ENCODE assay signal across 8 cellular contexts in genomic region chr11:86289508-86290280, GRCh38. TPM values are rescaled to one million over a fixed set of nuclear protein-coding genes. Genes with fewer than 3 reads are reported as not detected.
DNase-seq lines count a peak whose midpoint lies in the region; ATAC-seq and TF ChIP-seq lines count a peak whose summit lies in the region.
"Not testable (repeated sequence)": the region's sequence is repeated elsewhere in the genome, so short reads cannot be mapped to it uniquely, and the experiment has no call there.

No MANE protein-coding gene starts in this region.

- H3K4me1 Mint-ChIP-seq in T-helper 17 cell, result peaks cover 29% of the 10 kb centered on the region
- peaks cover 62% of the 10 kb centered on the region for H3K4me1 Mint-ChIP-seq in activated naive CD8-positive, alpha-beta T cell treated with anti-CD3 and anti-CD28 coated beads for 36 hours
- H3K4me1 Mint-ChIP-seq in central memory CD8-positive, alpha-beta T cell, result peaks cover 22% of the 10 kb centered on the region
- peaks cover 73% of the 10 kb centered on the region for H3K4me1 Mint-ChIP-seq in stimulated activated effector memory CD8-positive, alpha-beta T cell treated with anti-CD3 and anti-CD28 coated beads, Interleukin-12 subunit alpha, Interleukin-12 subunit beta, amount 100 ng/mL, for 72 hours

- H3K4me3 ChIP-seq in A673 (ENCODE audit: low read depth, low read length, poor library complexity, severe bottlenecking); Karpas-422 (ENCODE audit: low read length): not testable (repeated sequence)

- not testable (repeated sequence) for H3K36me3 Mint-ChIP-seq in T-helper 17 cell (ENCODE audit: low read depth); central memory CD8-positive, alpha-beta T cell (ENCODE audit: insufficient read depth)
- peaks cover 33% of the 10 kb centered on the region for H3K36me3 Mint-ChIP-seq in activated naive CD8-positive, alpha-beta T cell treated with anti-CD3 and anti-CD28 coated beads for 36 hours
- peaks cover 47% of the 10 kb centered on the region for H3K36me3 Mint-ChIP-seq in stimulated activated effector memory CD8-positive, alpha-beta T cell treated with anti-CD3 and anti-CD28 coated beads, Interleukin-12 subunit alpha, Interleukin-12 subunit beta, amount 100 ng/mL, for 72 hours

- not testable (repeated sequence) for TF ChIP-seq CTCF in A673 (conservative IDR thresholded peaks at IDR 0.05; ENCODE audit: low read depth, low read length)

- H3K9me3 ChIP-seq in A673 (ENCODE audit: low read depth, low read length, poor library complexity, severe bottlenecking); Karpas-422 (ENCODE audit: low read length); T-helper 17 cell (ENCODE audit: control insufficient read depth, low read length, poor library complexity, severe bottlenecking): not testable (repeated sequence)

- not testable (repeated sequence) for H3K9ac ChIP-seq in Karpas-422 (ENCODE audit: low read length)

- H3K36me3 ChIP-seq in A673 (ENCODE audit: insufficient read depth, low read length, poor library complexity, severe bottlenecking); Karpas-422 (ENCODE audit: insufficient read depth, low read length): not testable (repeated sequence)

- peak overlapping the region; percentile 91 for H3K27ac Mint-ChIP-seq in T-helper 17 cell
- peak overlapping the region; percentile 67 for H3K27ac Mint-ChIP-seq in activated naive CD8-positive, alpha-beta T cell treated with anti-CD3 and anti-CD28 coated beads for 36 hours
- peak overlapping the region; percentile 38 for H3K27ac Mint-ChIP-seq in central memory CD8-positive, alpha-beta T cell (ENCODE audit: low read depth)
- H3K27ac Mint-ChIP-seq in stimulated activated effector memory CD8-positive, alpha-beta T cell treated with anti-CD3 and anti-CD28 coated beads, Interleukin-12 subunit alpha, Interleukin-12 subunit beta, amount 100 ng/mL, for 72 hours, result peak overlapping the region; percentile 89

- H3K27me3 Mint-ChIP-seq in T-helper 17 cell; activated naive CD8-positive, alpha-beta T cell treated with anti-CD3 and anti-CD28 coated beads for 36 hours; central memory CD8-positive, alpha-beta T cell: not testable (repeated sequence)

- peak; percentile 33 for DNase-seq in A673 (ENCODE audit: low spot score)
- peak; percentile 72 for DNase-seq in Karpas-422
- DNase-seq in T-helper 17 cell; activated naive CD8-positive, alpha-beta T cell treated with anti-CD3 and anti-CD28 coated beads for 36 hours; central memory CD8-positive, alpha-beta T cell (ENCODE audit: low spot score in 2 of 2); stimulated activated effector memory CD8-positive, alpha-beta T cell treated with anti-CD3 and anti-CD28 coated beads, Interleukin-12 subunit alpha, Interleukin-12 subunit beta, amount 100 ng/mL, for 72 hours (ENCODE audit: low spot score in 2 of 2): not testable (repeated sequence)
- DNase-seq in activated T-cell treated with anti-CD3 and anti-CD28 coated beads, Interleukin-2, amount 50 U/mL, for 48 hours, result peak; percentile 47
- peak; percentile 20 for DNase-seq in fibroblast of peridontal ligament (ENCODE audit: extremely low read depth)

- not testable (repeated sequence) for BruUV-seq in A673 (replicated peaks; lab: Mats Ljungman, UMichigan)

- not testable (repeated sequence) for H3K27me3 ChIP-seq in A673 (replicated peaks; ENCODE audit: insufficient read depth, low read depth, low read length, poor library complexity); Karpas-422 (ENCODE audit: low read length)

- not testable (repeated sequence) for H3K27ac ChIP-seq in A673 (ENCODE audit: low read depth, low read length, poor library complexity, severe bottlenecking); Karpas-422 (ENCODE audit: low read length)

- H3K4me1 ChIP-seq in A673 (ENCODE audit: insufficient read depth, low read length, poor library complexity, severe bottlenecking), result not testable (repeated sequence)
- H3K4me1 ChIP-seq in Karpas-422 (ENCODE audit: low read length), result peaks cover 32% of the 10 kb centered on the region

- POLR2A ChIA-PET in A673 (lab: Charles Lee; ENCODE audit: low non-redundant PET), result not testable (repeated sequence)

- not testable (repeated sequence) for H2AFZ ChIP-seq in Karpas-422 (ENCODE audit: low read length)

- peak overlapping the region; percentile 46 for H3K4me3 Mint-ChIP-seq in T-helper 17 cell
- H3K4me3 Mint-ChIP-seq in activated naive CD8-positive, alpha-beta T cell treated with anti-CD3 and anti-CD28 coated beads for 36 hours; central memory CD8-positive, alpha-beta T cell: not testable (repeated sequence)
- H3K4me3 Mint-ChIP-seq in stimulated activated effector memory CD8-positive, alpha-beta T cell treated with anti-CD3 and anti-CD28 coated beads, Interleukin-12 subunit alpha, Interleukin-12 subunit beta, amount 100 ng/mL, for 72 hours, result peak overlapping the region; percentile 52

- not testable (repeated sequence) for H3K9me2 ChIP-seq in Karpas-422 (replicated peaks; ENCODE audit: insufficient read depth, low read length)

- CTCF ChIA-PET in A673 (lab: Charles Lee), result interaction anchor here (0.6 kb wide), 2 partner anchors 435 to 674 kb away, joined by 4 to 5 read pairs; no protein-coding TSS in a partner anchor

- not testable (repeated sequence) for H3K79me2 ChIP-seq in Karpas-422 (ENCODE audit: low read length)

- ATAC-seq in T-helper 17 cell; central memory CD8-positive, alpha-beta T cell (replicated peaks; ENCODE audit: extremely low read depth, poor library complexity, severe bottlenecking); stimulated activated effector memory CD8-positive, alpha-beta T cell treated with anti-CD3 and anti-CD28 coated beads, Interleukin-12 subunit alpha, Interleukin-12 subunit beta, amount 100 ng/mL, for 72 hours: not testable (repeated sequence)

- intact Hi-C loops in A673 (cut with micrococcal nuclease; ENCODE audit: unreplicated experiment), result loop anchor here (5.0 kb wide), 1 partner anchor 692 kb away; no protein-coding TSS in a partner anchor

- not testable (repeated sequence) for H3K9me3 Mint-ChIP-seq in activated naive CD8-positive, alpha-beta T cell treated with anti-CD3 and anti-CD28 coated beads for 36 hours; central memory CD8-positive, alpha-beta T cell; stimulated activated effector memory CD8-positive, alpha-beta T cell treated with anti-CD3 and anti-CD28 coated beads, Interleukin-12 subunit alpha, Interleukin-12 subunit beta, amount 100 ng/mL, for 72 hours

- H4K20me1 ChIP-seq in Karpas-422 (ENCODE audit: insufficient read depth, low read depth, low read length), result not testable (repeated sequence)

- not testable (repeated sequence) for H3K4me2 ChIP-seq in Karpas-422 (ENCODE audit: low read depth, low read length, poor library complexity, severe bottlenecking)

RNA-seq across cellular contexts. Expression of gene HIKESHI, which starts 12.3 kb away (rescaled TPM):
- total RNA-seq in A673 (2021) (55.1 and 58.7 TPM in 2 replicates), T-helper 17 cell (10 to 100 TPM; 17.7 to 23.9 TPM)
- total RNA-seq in Karpas-422 (2014; rRNA removed; shearing (Covaris generic); ENCODE audit: low replicate concordance), result 73.4 and 172 TPM in 2 replicates
- 10 to 100 TPM; 52.9 to 57.0 TPM for total RNA-seq in activated naive CD8-positive, alpha-beta T cell treated with anti-CD3 and anti-CD28 coated beads for 36 hours

RNA-seq across cellular contexts. Expression of gene EED, which starts 45.1 kb away (rescaled TPM):
- 37.5 and 43.4 TPM in 2 replicates for total RNA-seq in A673 (2021)
- total RNA-seq in Karpas-422 (2014; rRNA removed; shearing (Covaris generic); ENCODE audit: low replicate concordance), result 100 and 137 TPM in 2 replicates
- total RNA-seq in T-helper 17 cell, result 10 to 100 TPM; 48.7 to 50.7 TPM
- total RNA-seq in activated naive CD8-positive, alpha-beta T cell treated with anti-CD3 and anti-CD28 coated beads for 36 hours, result 10 to 100 TPM; 85.3 to 86.7 TPM

Comparison
In these comparisons a context has a peak if more than half of its experiments do, and no peak if none do; other contexts are left out.
1. H3K27ac Mint-ChIP-seq: peak in every context shown above with its lines; median percentile 91 in T-helper 17 cell; 89 in stimulated activated effector memory CD8-positive, alpha-beta T cell treated with anti-CD3 and anti-CD28 coated beads, Interleukin-12 subunit alpha, Interleukin-12 subunit beta, amount 100 ng/mL, for 72 hours; 67 in activated naive CD8-positive, alpha-beta T cell treated with anti-CD3 and anti-CD28 coated beads for 36 hours; 38 in central memory CD8-positive, alpha-beta T cell.